In the genomic region with DNA sequence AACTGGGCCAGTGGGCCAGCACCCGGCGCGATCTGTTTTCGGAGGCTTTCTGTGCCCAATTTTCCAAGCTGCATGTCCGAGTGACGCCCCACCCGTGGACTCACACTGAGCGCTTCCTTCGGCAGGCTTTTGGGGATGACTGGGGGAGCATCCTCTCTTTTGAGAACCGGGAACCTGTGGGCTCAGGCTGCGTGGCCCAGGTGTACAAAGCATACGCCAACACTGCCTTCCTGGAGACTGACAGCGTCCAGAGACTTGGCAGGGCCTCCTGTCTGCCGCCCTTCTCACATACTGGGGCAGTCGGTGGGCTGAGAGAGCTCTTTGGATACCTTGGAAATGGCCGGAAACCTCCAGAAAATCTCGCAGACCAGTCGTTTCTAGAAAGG, we compare ENCODE assay signal across 8 cellular contexts. TPM values are rescaled to one million over a fixed set of nuclear protein-coding genes. Genes with fewer than 3 reads are reported as not detected.
DNase-seq lines count a peak whose midpoint lies in the region; ATAC-seq and TF ChIP-seq lines count a peak whose summit lies in the region.

No MANE protein-coding gene starts in this region.

- H3K4me3 ChIP-seq in GM23338 = peak overlapping the region; percentile 72
- peak overlapping the region; percentile 54 to 90 (median 79) for H3K4me3 ChIP-seq in skin epidermis

- H3K27ac ChIP-seq in GM23338 (ENCODE audit: low read depth) = no peak overlapping the region
- H3K27ac ChIP-seq in skin epidermis = peak overlapping the region in 19 of 21 experiments; percentile 77 to 96 (median 89)

- H2AFZ ChIP-seq in GM23338 = peak overlapping the region; percentile 90

- H3K4me3 Mint-ChIP-seq in GM23338 = peak overlapping the region; percentile 75
- H3K4me3 Mint-ChIP-seq in activated CD8-positive, alpha-beta T cell treated with anti-CD3 and anti-CD28 coated beads, Interleukin-2, amount 10 ng/mL, durations not matched to agents 7 days and 5 days = peak overlapping the region; percentile 85

- peak overlapping the region; percentile 93 for H3K4me2 ChIP-seq in GM23338

- intact Hi-C loops in left ventricle myocardium superior (cut with micrococcal nuclease) = no loop called here

- CTCF ChIA-PET in activated CD8-positive, alpha-beta T cell treated with anti-CD3 and anti-CD28 coated beads, Interleukin-2, amount 10 ng/mL, durations not matched to agents 7 days and 5 days (lab: Charles Lee) = interaction anchor here (1.1 to 2.9 kb wide), 9 partner anchors 21 to 341 kb away, joined by 3 to 12 read pairs (median 5); a partner anchor contains a TSS

- H3K27ac Mint-ChIP-seq in GM23338 = no peak overlapping the region
- peak overlapping the region; percentile 87 for H3K27ac Mint-ChIP-seq in activated CD8-positive, alpha-beta T cell treated with anti-CD3 and anti-CD28 coated beads, Interleukin-2, amount 10 ng/mL, durations not matched to agents 7 days and 5 days

- ATAC-seq in GM23338 (peak; percentile 5), left ventricle myocardium superior (peak; percentile 10), GM21786 (IDR thresholded peaks at IDR 0.05; ENCODE audit: unreplicated experiment) (no peak)
- ATAC-seq in activated CD8-positive, alpha-beta T cell treated with anti-CD3 and anti-CD28 coated beads, Interleukin-2, amount 10 ng/mL, durations not matched to agents 7 days and 5 days = no peak

- POLR2A ChIA-PET in activated CD8-positive, alpha-beta T cell treated with anti-CD3 and anti-CD28 coated beads, Interleukin-2, amount 10 ng/mL, durations not matched to agents 7 days and 5 days (lab: Charles Lee) = interaction anchor here (0.7 to 1.4 kb wide), 2 partner anchors 21 to 340 kb away, joined by 3 to 8 read pairs; no protein-coding TSS in a partner anchor

- H3K4me1 Mint-ChIP-seq in GM23338 = peaks cover 17% of the 10 kb centered on the region
- H3K4me1 Mint-ChIP-seq in activated CD8-positive, alpha-beta T cell treated with anti-CD3 and anti-CD28 coated beads, Interleukin-2, amount 10 ng/mL, durations not matched to agents 7 days and 5 days (ENCODE audit: low read depth) = peaks cover 42% of the 10 kb centered on the region

- 0 out of 2 replicates have a peak, but pooled peaks cover 3% of the 10 kb centered on the region for H3F3A ChIP-seq in GM23338 (replicated peaks; ENCODE audit: low read depth)

- no peaks in the 10 kb centered on the region; the same call in 2 of the 3 replicates for H3K9me3 Mint-ChIP-seq in GM23338
- H3K9me3 Mint-ChIP-seq in activated CD8-positive, alpha-beta T cell treated with anti-CD3 and anti-CD28 coated beads, Interleukin-2, amount 10 ng/mL, durations not matched to agents 7 days and 5 days (ENCODE audit: insufficient read depth) = no peaks in the 10 kb centered on the region

- H3K27me3 ChIP-seq in GM23338 (ENCODE audit: insufficient read depth) = 0 out of 2 replicates have a peak, but pooled peaks cover 5% of the 10 kb centered on the region

- H4K20me1 ChIP-seq in GM23338 (replicated peaks; ENCODE audit: insufficient read depth) = peaks cover 6% of the 10 kb centered on the region; the same call in 1 of the 2 replicates

- peak; percentile 35 for DNase-seq in GM23338 (ENCODE audit: low spot score)
- no peak for DNase-seq in activated CD8-positive, alpha-beta T cell treated with anti-CD3 and anti-CD28 coated beads, Interleukin-2, amount 10 ng/mL, durations not matched to agents 7 days and 5 days
- DNase-seq in left ventricle myocardium superior = no peak
- DNase-seq in NCI-H1436 (lab: John Stamatoyannopoulos, UW) = no peak
- DNase-seq in pons (ENCODE audit: low spot score) = no peak
- no peak for DNase-seq in activated effector memory CD4-positive, alpha-beta T cell treated with anti-CD3 and anti-CD28 coated beads, Interleukin-2, amount 50 U/mL, for 16 hours

- peaks cover 21% of the 10 kb centered on the region for H3K27me3 Mint-ChIP-seq in GM23338 (ENCODE audit: insufficient read depth, low read depth, poor library complexity)
- peaks cover 3% of the 10 kb centered on the region for H3K27me3 Mint-ChIP-seq in activated CD8-positive, alpha-beta T cell treated with anti-CD3 and anti-CD28 coated beads, Interleukin-2, amount 10 ng/mL, durations not matched to agents 7 days and 5 days (ENCODE audit: low read depth)

- H3K9me2 ChIP-seq in GM23338 (ENCODE audit: insufficient read depth) = no peaks in the 10 kb centered on the region

- no peaks in the 10 kb centered on the region; the same call in 2 of the 3 replicates for H3K36me3 Mint-ChIP-seq in GM23338 (ENCODE audit: low read depth)
- H3K36me3 Mint-ChIP-seq in activated CD8-positive, alpha-beta T cell treated with anti-CD3 and anti-CD28 coated beads, Interleukin-2, amount 10 ng/mL, durations not matched to agents 7 days and 5 days (ENCODE audit: low read depth) = peaks cover 15% of the 10 kb centered on the region

- peaks cover 25% of the 10 kb centered on the region for H3K4me1 ChIP-seq in GM23338 (ENCODE audit: insufficient read depth)

- no peaks in the 10 kb centered on the region for H3K79me2 ChIP-seq in GM23338 (replicated peaks; ENCODE audit: insufficient read depth)

- no peaks in the 10 kb centered on the region for H3K36me3 ChIP-seq in GM23338 (ENCODE audit: insufficient read depth)

- TF ChIP-seq CTCF in GM23338 (conservative IDR thresholded peaks at IDR 0.05; ENCODE audit: low read depth in 2 of 2) = no peak

TF ChIP-seq in GM23338, 12 proteins besides CTCF, POLR2A, EP300 and RAD21 (continues in another document):
- TF ChIP-seq, protein P1, sequence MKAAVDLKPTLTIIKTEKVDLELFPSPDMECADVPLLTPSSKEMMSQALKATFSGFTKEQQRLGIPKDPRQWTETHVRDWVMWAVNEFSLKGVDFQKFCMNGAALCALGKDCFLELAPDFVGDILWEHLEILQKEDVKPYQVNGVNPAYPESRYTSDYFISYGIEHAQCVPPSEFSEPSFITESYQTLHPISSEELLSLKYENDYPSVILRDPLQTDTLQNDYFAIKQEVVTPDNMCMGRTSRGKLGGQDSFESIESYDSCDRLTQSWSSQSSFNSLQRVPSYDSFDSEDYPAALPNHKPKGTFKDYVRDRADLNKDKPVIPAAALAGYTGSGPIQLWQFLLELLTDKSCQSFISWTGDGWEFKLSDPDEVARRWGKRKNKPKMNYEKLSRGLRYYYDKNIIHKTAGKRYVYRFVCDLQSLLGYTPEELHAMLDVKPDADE (IDR thresholded peaks at IDR 0.05) = no peak
- TF ChIP-seq EZH2phosphoT487 (IDR thresholded peaks at IDR 0.05; ENCODE audit: unreplicated experiment) (no peak), STAT1 (IDR thresholded peaks at IDR 0.05; ENCODE audit: unreplicated experiment) (no peak), CREB1 (CRISPR knock-in tag; IDR thresholded peaks at IDR 0.05; ENCODE audit: low read depth) (no peak), ZNF114 (CRISPR knock-in tag; IDR thresholded peaks at IDR 0.05) (no peak), JUNB (IDR thresholded peaks at IDR 0.05; ENCODE audit: unreplicated experiment) (no peak)

RNA-seq across cellular contexts. Expression of a gene that starts 1.0 kb away (rescaled TPM):
- total RNA-seq in GM23338 (2014; rRNA removed; shearing (Covaris generic)) = 11.2 and 14.4 TPM in 2 replicates
- polyA plus RNA-seq in GM23338 (2016; fragmentation: Nextera tagmentation; extraction: Ambion mirVana) = 4.7 and 5.0 TPM in 2 replicates
- total RNA-seq in activated CD8-positive, alpha-beta T cell treated with anti-CD3 and anti-CD28 coated beads, Interleukin-2, amount 10 ng/mL, durations not matched to agents 7 days and 5 days = 10 to 100 TPM; 20.6 to 20.8 TPM
- total RNA-seq in left ventricle myocardium superior = 10.0 TPM

RNA-seq across cellular contexts. Expression of a gene that starts 22.7 kb away (rescaled TPM):
- total RNA-seq in GM23338 (2014; rRNA removed; shearing (Covaris generic)) = 175 and 306 TPM in 2 replicates
- 382 and 407 TPM in 2 replicates for polyA plus RNA-seq in GM23338 (2016; fragmentation: Nextera tagmentation; extraction: Ambion mirVana)
- total RNA-seq in activated CD8-positive, alpha-beta T cell treated with anti-CD3 and anti-CD28 coated beads, Interleukin-2, amount 10 ng/mL, durations not matched to agents 7 days and 5 days = 100 to 1,000 TPM; 213 to 221 TPM
- total RNA-seq in left ventricle myocardium superior = 726 TPM

RNA-seq across cellular contexts. Expression of a gene that starts 33.1 kb away (rescaled TPM):
- total RNA-seq in GM23338 (2014; rRNA removed; shearing (Covaris generic)) = 5.6 and 10.0 TPM in 2 replicates
- polyA plus RNA-seq in GM23338 (2016; fragmentation: Nextera tagmentation; extraction: Ambion mirVana) = 1.7 and 2.4 TPM in 2 replicates
- total RNA-seq in activated CD8-positive, alpha-beta T cell treated with anti-CD3 and anti-CD28 coated beads, Interleukin-2, amount 10 ng/mL, durations not matched to agents 7 days and 5 days = not detected
- 14.4 TPM for total RNA-seq in left ventricle myocardium superior

Comparison
In these comparisons a context has a peak if more than half of its experiments do, and no peak if none do; other contexts are left out.
1. ATAC-seq: peak in GM23338 (single experiment) and left ventricle myocardium superior (single experiment); none in activated CD8-positive, alpha-beta T cell treated with anti-CD3 and anti-CD28 coated beads, Interleukin-2, amount 10 ng/mL, durations not matched to agents 7 days and 5 days (single experiment) and GM21786 (single experiment).